8 cellular contexts compared by ENCODE assay signal in genomic region chr10:127577376-127577775, GRCh38. TPM values are rescaled to one million over a fixed set of nuclear protein-coding genes. Genes with fewer than 3 reads are reported as not detected.
DNase-seq lines count a peak whose midpoint lies in the region; FAIRE-seq and TF ChIP-seq lines count a peak whose summit lies in the region.

No MANE protein-coding gene starts in this region.

- no peak overlapping the region for H4K91ac ChIP-seq in neuronal stem cell (ENCODE audit: low read depth, low read length, poor library complexity)

- no peaks in the 10 kb centered on the region for H3K79me1 ChIP-seq in neuronal stem cell (ENCODE audit: low read depth, low read length)

- POLR2A ChIA-PET in HEK293 (lab: Yijun Ruan, JAX) = no interaction called here

- H3K4me2 ChIP-seq in BLaER1 (0 out of 2 replicates have a peak overlapping the region, but pooled peaks have one; percentile 32), SU-DHL-6 (ENCODE audit: low read depth, low read length, poor library complexity, severe bottlenecking) (no peak overlapping the region), neuronal stem cell (ENCODE audit: insufficient read depth, low read length, poor library complexity, severe bottlenecking) (no peak overlapping the region)

- H4K20me1 ChIP-seq in BLaER1 (no peaks in the 10 kb centered on the region), SU-DHL-6 (ENCODE audit: low read depth, low read length) (no peaks in the 10 kb centered on the region)

- H3F3A ChIP-seq in SU-DHL-6 (ENCODE audit: insufficient read depth) = no peaks in the 10 kb centered on the region

- peaks cover 7% of the 10 kb centered on the region for H3K9me3 ChIP-seq in BLaER1
- no peaks in the 10 kb centered on the region for H3K9me3 ChIP-seq in HEK293 (ENCODE audit: control insufficient read depth, insufficient read depth, low read depth, low read length)
- no peaks in the 10 kb centered on the region for H3K9me3 ChIP-seq in SU-DHL-6 (ENCODE audit: insufficient read depth, low read length)
- peaks cover 0 to 3% of the 10 kb centered on the region in 2 donors for H3K9me3 ChIP-seq in neuronal stem cell (replicated peaks in 1 of 2; ENCODE audit: control insufficient read depth in 2 of 2, insufficient read depth in 1 of 2, low read depth in 1 of 2, low read length in 2 of 2)

- no peak overlapping the region for H3K4ac ChIP-seq in neuronal stem cell (ENCODE audit: low read length)

- WGBS in neuronal stem cell (ENCODE audit: extremely low coverage in 2 of 2, insufficient read length in 2 of 2, insufficient replicate concordance in 1 of 2), 2 donors = no CpG with 5 or more reads among the region's 2 CpGs

- H3K79me2 ChIP-seq in SU-DHL-6 (ENCODE audit: insufficient read depth, low read length) = no peaks in the 10 kb centered on the region

- H2BK15ac ChIP-seq in neuronal stem cell (ENCODE audit: low read length) = no peak overlapping the region

- no peak overlapping the region for H3K23ac ChIP-seq in neuronal stem cell (ENCODE audit: low read depth, low read length, poor library complexity)

- H2AFZ ChIP-seq in SU-DHL-6 (ENCODE audit: low read depth, low read length, severe bottlenecking) (no peak overlapping the region), neuronal stem cell (ENCODE audit: low read length) (no peak overlapping the region)

- H3K27ac ChIP-seq in BLaER1 = no peak overlapping the region
- H3K27ac ChIP-seq in HEK293 (ENCODE audit: extremely low read depth, low read depth, low read length) = no peak overlapping the region
- H3K27ac ChIP-seq in SU-DHL-6 (ENCODE audit: low read depth, low read length) = no peak overlapping the region
- H3K27ac ChIP-seq in neuronal stem cell (replicated peaks; ENCODE audit: low read length) = no peak overlapping the region
- H3K27ac ChIP-seq in substantia nigra (ENCODE audit: low read depth, low read length, poor library complexity, severe bottlenecking) = no peak overlapping the region

- no peak overlapping the region for H3K4me3 ChIP-seq in BLaER1
- H3K4me3 ChIP-seq in HEK293 (ENCODE audit: low read depth, low read length) = no peak overlapping the region
- no peak overlapping the region for H3K4me3 ChIP-seq in SU-DHL-6 (ENCODE audit: insufficient read depth, low read length, poor library complexity, severe bottlenecking)
- no peak overlapping the region for H3K4me3 ChIP-seq in neuronal stem cell (ENCODE audit: low read length in 2 of 2)

- no peaks in the 10 kb centered on the region for H3K36me3 ChIP-seq in BLaER1
- H3K36me3 ChIP-seq in HEK293 (ENCODE audit: control insufficient read depth in 2 of 2, insufficient read depth in 1 of 2, low read length in 2 of 2) = no peaks in the 10 kb centered on the region
- no peaks in the 10 kb centered on the region for H3K36me3 ChIP-seq in SU-DHL-6 (ENCODE audit: low read length)
- H3K36me3 ChIP-seq in neuronal stem cell (replicated peaks in 1 of 2; ENCODE audit: control insufficient read depth in 2 of 2, insufficient read depth in 2 of 2, low read length in 2 of 2) = no peaks in the 10 kb centered on the region

- H2BK5ac ChIP-seq in neuronal stem cell (ENCODE audit: low read length) = no peak overlapping the region

- H3K9me2 ChIP-seq in SU-DHL-6 (replicated peaks; ENCODE audit: insufficient read depth, low read length) = no peaks in the 10 kb centered on the region

- H4K8ac ChIP-seq in neuronal stem cell (ENCODE audit: low read depth, low read length) = no peak overlapping the region

- H3K27me3 ChIP-seq in BLaER1 (no peaks in the 10 kb centered on the region), SU-DHL-6 (ENCODE audit: low read length) (no peaks in the 10 kb centered on the region), neuronal stem cell (ENCODE audit: control insufficient read depth in 3 of 3, insufficient read depth in 3 of 3, low read depth in 1 of 3, low read length in 3 of 3) (no peaks in the 10 kb centered on the region)

- H3K9ac ChIP-seq in BLaER1 = no peak overlapping the region
- H3K9ac ChIP-seq in SU-DHL-6 (ENCODE audit: low read length) = no peak overlapping the region
- no peak overlapping the region for H3K9ac ChIP-seq in neuronal stem cell (ENCODE audit: low read depth, low read length, poor library complexity)

- H2AK5ac ChIP-seq in neuronal stem cell (ENCODE audit: low read depth, low read length) = no peak overlapping the region

- no peak overlapping the region for H3K14ac ChIP-seq in neuronal stem cell (ENCODE audit: low read length)

- no peak for TF ChIP-seq CTCF in HEK293 (tag by site-specific recombination; IDR thresholded peaks at IDR 0.05)
- TF ChIP-seq CTCF in SU-DHL-6 (IDR thresholded peaks at IDR 0.05; ENCODE audit: insufficient read depth, low read length, poor library complexity, severe bottlenecking) = peak; percentile 12

- H3K18ac ChIP-seq in neuronal stem cell (ENCODE audit: low read length) = no peak overlapping the region

- peak; percentile 90 for FAIRE-seq in islet of Langerhans (lab: Jason Lieb, UNC)

- DNase-seq in RPMI8226 (no peak), neuronal stem cell (ENCODE audit: low spot score) (no peak), NCI-H2227 treated with DMSO at 0.1 percent for 48 hours (lab: John Stamatoyannopoulos, UW) (no peak), substantia nigra (lab: John Stamatoyannopoulos, UW) (no peak)

- no peak overlapping the region for H2BK12ac ChIP-seq in neuronal stem cell (ENCODE audit: low read length)

- no peak overlapping the region for H2BK120ac ChIP-seq in neuronal stem cell (ENCODE audit: low read depth, low read length)

- CTCF ChIA-PET in HEK293 (lab: Yijun Ruan, JAX) = interaction anchor here (0.8 to 2.2 kb wide), 4 partner anchors 8 to 334 kb away, joined by 3 to 8 read pairs (median 3); no protein-coding TSS in a partner anchor

- peaks cover 7% of the 10 kb centered on the region; the same call in 1 of the 2 replicates for H3K4me1 ChIP-seq in BLaER1
- H3K4me1 ChIP-seq in HEK293 (ENCODE audit: control insufficient read depth, insufficient read depth, low read length) = no peaks in the 10 kb centered on the region
- H3K4me1 ChIP-seq in neuronal stem cell (ENCODE audit: control insufficient read depth in 2 of 2, insufficient read depth in 1 of 2, low read depth in 1 of 2, low read length in 2 of 2) = no peaks in the 10 kb centered on the region

TF ChIP-seq in HEK293, 187 proteins besides CTCF, POLR2A, EP300 and RAD21:
- TF ChIP-seq ZNF654 (tag by site-specific recombination; IDR thresholded peaks at IDR 0.05; ENCODE audit: low read depth) = peak; percentile 36
- TF ChIP-seq ZNF202 (tag by site-specific recombination; IDR thresholded peaks at IDR 0.05; ENCODE audit: borderline replicate concordance) = no peak
TF ChIP-seq in HEK293: peak in this region for 1.

RNA-seq across cellular contexts. Expression of gene NPS, which starts 28.3 kb away (rescaled TPM):
- polyA plus RNA-seq in neuronal stem cell (2013, experiment 1 of 2) = not detected
- polyA plus RNA-seq in neuronal stem cell (2013, experiment 2 of 2) = not detected
